Comparison of ENCODE assay signal across 9 cellular contexts in the genomic region with DNA sequence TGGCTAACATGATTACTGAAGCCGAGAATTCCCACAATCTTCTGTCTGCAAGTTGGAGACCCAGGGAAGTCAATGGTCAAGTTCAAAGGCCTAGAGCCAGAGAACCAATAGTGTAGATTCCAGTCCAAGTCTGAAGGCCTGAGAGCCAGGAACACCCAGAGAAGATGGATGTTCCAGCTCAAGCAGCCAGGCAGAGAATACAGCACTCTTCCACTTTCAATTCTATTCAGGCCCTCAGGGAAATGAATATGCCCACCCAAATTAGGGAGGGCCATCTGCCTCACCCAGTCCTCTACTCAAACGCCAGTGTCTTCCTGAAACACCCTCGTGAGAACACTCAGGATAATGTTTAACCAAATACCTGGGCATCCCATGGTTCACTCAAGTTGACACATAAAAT.
"Had no signal": no experiment of that assay in that cellular context is flagged by ENCODE, and none has a peak within 500 bp of the region (broad histone marks: within the 10 kb centered on the region; RNA-seq: fewer than 3 reads in every experiment).

No MANE protein-coding gene starts in this region.

- H3K27ac Mint-ChIP-seq: GM23338, H9, HFFc6 had no signal

- H3K4me3 Mint-ChIP-seq: GM23338, H9, HFFc6 had no signal

- H3K36me3 ChIP-seq: HAP-1 had no signal

- H3K4me1 ChIP-seq: HAP-1 had no signal

- H3K27ac ChIP-seq: GM23248 had no signal

- H3K9me3 ChIP-seq: HAP-1 had no signal

- ATAC-seq: GM23338, HCT116 had no signal

- H3K4me3 ChIP-seq: GM23248, GM23338, HAP-1 had no signal

- DNase-seq: GM23248, GOT3, H7, H9, HCEC 1CT, HFFc6 had no signal
